Comparison of ENCODE assay signal across 32 cellular contexts in genomic region chr2:68978098-68978497, GRCh38. TPM values are rescaled to one million over a fixed set of nuclear protein-coding genes. Genes with fewer than 3 reads are reported as not detected.
"Had no signal": no experiment of that assay in that cellular context is flagged by ENCODE, and none has a peak within 500 bp of the region (broad histone marks: within the 10 kb centered on the region; RNA-seq: fewer than 3 reads in every experiment).

No MANE protein-coding gene starts in this region.

- H3K4me3 ChIP-seq: PC-9, SJSA1 had no signal

- H3K27ac ChIP-seq: KMS-11, PC-9, SJSA1 had no signal

- DNase-seq: Karpas-422, MM.1S, MV-4-11, NCI-H1092, NCI-H1105, NCI-H1417 treated with DMSO at 0.1 percent for 48 hours, NCI-H1436 treated with DMSO at 0.1 percent for 48 hours, NCI-H1694 treated with DMSO at 0.1 percent for 48 hours, NCI-H187 treated with DMSO at 0.1 percent for 48 hours, NCI-H2029, NCI-H2081, NCI-H2171, NCI-H226, NCI-H446 treated with DMSO at 0.1 percent for 48 hours, NCI-H510A, NCI-H524, NCI-H526, NCI-H69, NCI-H748 treated with DMSO at 0.1 percent for 48 hours, NCI-H82, PC-9, Right ventricle myocardium superior, SHP77 treated with DMSO at 0.1 percent for 48 hours, SK-N-SH, SW 1271 had no signal

- ATAC-seq: Panc1 had no signal

- H3K36me3 ChIP-seq: SJSA1 had no signal

- H3K9me3 ChIP-seq: SJSA1, SK-N-SH had no signal

RNA-seq across cellular contexts. Expression of gene GKN1, which starts 3.7 kb away (rescaled TPM):
- total RNA-seq: LHCN-M2, MCF 10A, OCI-LY7, PC-9, Right ventricle myocardium superior, RPMI7951, SJSA1 had no signal

RNA-seq across cellular contexts. Expression of gene GKN2, which starts 25.4 kb away (rescaled TPM):
- total RNA-seq: LHCN-M2, MCF 10A, OCI-LY7, PC-9, Right ventricle myocardium superior, RPMI7951, SJSA1 had no signal

RNA-seq across cellular contexts. Expression of gene ANTXR1, which starts 34.9 kb away (rescaled TPM):
- total RNA-seq: OCI-LY7 had no signal
